8 cellular contexts compared by ENCODE assay signal in the genomic region with DNA sequence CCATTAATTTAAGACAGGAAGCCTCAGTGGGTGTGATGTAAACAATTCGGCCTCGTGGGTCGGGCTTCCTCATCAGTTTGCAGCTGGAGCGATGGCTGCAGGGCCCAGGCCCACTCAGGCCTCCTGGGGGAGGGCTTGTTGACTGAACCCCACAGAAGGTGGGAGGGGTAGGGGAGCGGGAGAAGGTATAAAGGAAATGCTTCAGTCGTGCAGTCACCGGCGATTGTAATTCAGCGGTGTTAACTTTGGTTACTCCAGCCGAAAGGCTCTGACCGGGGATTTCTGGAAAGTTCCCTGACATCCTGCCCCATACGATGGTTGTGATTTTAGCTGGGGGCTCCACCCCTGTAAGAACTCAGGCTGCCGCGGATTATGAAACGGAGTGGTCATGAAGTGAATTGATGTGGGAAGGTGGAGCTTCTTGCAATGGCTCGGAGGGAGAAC.
DNase-seq lines count a peak whose midpoint lies in the region; TF ChIP-seq lines count a peak whose summit lies in the region.

No MANE protein-coding gene starts in this region.

- H3K9ac ChIP-seq in iPS-18a (ENCODE audit: low read length) (peak overlapping the region; percentile 67), skeletal muscle tissue (ENCODE audit: low read depth in 1 of 3, low read length in 3 of 3) (peak overlapping the region; percentile 28 to 79 (median 79))

- peaks cover 37% of the 10 kb centered on the region for H3K27me3 Mint-ChIP-seq in T-helper 2 cell treated with Interferon-gamma antibody and Interleukin-4, amounts not matched to agents 5 μg/mL and 100 μg/mL, for 36 hours (ENCODE audit: low read depth)

- DNase-seq in T-helper 2 cell treated with Interferon-gamma antibody and Interleukin-4, amounts not matched to agents 5 μg/mL and 100 μg/mL, for 36 hours (ENCODE audit: low spot score): no peak
- DNase-seq in T-helper 2 cell: no peak
- DNase-seq in astrocyte of the hippocampus (ENCODE audit: low read depth, low spot score): peak; percentile 86
- DNase-seq in HuH-7 (ENCODE audit: low spot score): no peak
- DNase-seq in GM20000 (ENCODE audit: low spot score): no peak
- no peak for DNase-seq in NCI-H1436 (lab: John Stamatoyannopoulos, UW)

- no peaks in the 10 kb centered on the region for H3K36me3 ChIP-seq in iPS-18a (ENCODE audit: control insufficient read depth, low read depth, low read length)
- no peaks in the 10 kb centered on the region for H3K36me3 ChIP-seq in skeletal muscle tissue (ENCODE audit: control insufficient read depth in 3 of 3, insufficient read depth in 3 of 3, low read length in 3 of 3)

- no peak overlapping the region for H3K27ac Mint-ChIP-seq in T-helper 2 cell treated with Interferon-gamma antibody and Interleukin-4, amounts not matched to agents 5 μg/mL and 100 μg/mL, for 36 hours

- H3K9me3 ChIP-seq in iPS-18a (ENCODE audit: control insufficient read depth, low read depth, low read length) (no peaks in the 10 kb centered on the region), skeletal muscle tissue (ENCODE audit: control insufficient read depth in 3 of 3, low read length in 3 of 3) (peaks cover 0 to 3% (median 3%) of the 10 kb centered on the region in 3 donors)

- peak overlapping the region; percentile 46 for H3K4me3 Mint-ChIP-seq in T-helper 2 cell treated with Interferon-gamma antibody and Interleukin-4, amounts not matched to agents 5 μg/mL and 100 μg/mL, for 36 hours

- H3K27me3 ChIP-seq in iPS-18a (ENCODE audit: control insufficient read depth, insufficient read depth, low read length) (peaks cover 7% of the 10 kb centered on the region), skeletal muscle tissue (ENCODE audit: control insufficient read depth in 3 of 3, insufficient read depth in 3 of 3, low read length in 3 of 3) (peaks cover 4 to 23% (median 11%) of the 10 kb centered on the region in 3 donors)

- H3K4me1 ChIP-seq in iPS-18a (ENCODE audit: control insufficient read depth, low read depth, low read length): peaks cover 24% of the 10 kb centered on the region
- peaks cover 0 to 17% (median 15%) of the 10 kb centered on the region in 3 donors for H3K4me1 ChIP-seq in skeletal muscle tissue (ENCODE audit: control insufficient read depth in 3 of 3, insufficient read depth in 3 of 3, low read length in 3 of 3)

- H3K4me3 ChIP-seq in iPS-18a (ENCODE audit: low read length) (peak overlapping the region; percentile 92), skeletal muscle tissue (ENCODE audit: low read length in 3 of 3) (peak overlapping the region; percentile 66 to 77 (median 74))

- no peak overlapping the region for H3K27ac ChIP-seq in iPS-18a (ENCODE audit: low read length)
- peak overlapping the region; percentile 20 for H3K27ac ChIP-seq in skeletal muscle tissue (ENCODE audit: low read depth, low read length)

- no peak for TF ChIP-seq CTCF in GM20000 (IDR thresholded peaks at IDR 0.05; ENCODE audit: extremely low read depth, missing control alignments)

- H3K9me3 Mint-ChIP-seq in T-helper 2 cell treated with Interferon-gamma antibody and Interleukin-4, amounts not matched to agents 5 μg/mL and 100 μg/mL, for 36 hours: peaks cover 5% of the 10 kb centered on the region

- peaks cover 4% of the 10 kb centered on the region for H3K4me1 Mint-ChIP-seq in T-helper 2 cell treated with Interferon-gamma antibody and Interleukin-4, amounts not matched to agents 5 μg/mL and 100 μg/mL, for 36 hours (ENCODE audit: low read depth)

- H3K36me3 Mint-ChIP-seq in T-helper 2 cell treated with Interferon-gamma antibody and Interleukin-4, amounts not matched to agents 5 μg/mL and 100 μg/mL, for 36 hours (ENCODE audit: low read depth): no peaks in the 10 kb centered on the region
